In genomic region chr10:92265687-92266258, GRCh38 we compare ENCODE assay signal across 29 cellular contexts. TPM values are rescaled to one million over a fixed set of nuclear protein-coding genes. Genes with fewer than 3 reads are reported as not detected.
DNase-seq lines count a peak whose midpoint lies in the region; ATAC-seq and TF ChIP-seq lines count a peak whose summit lies in the region.
"Had no signal": no experiment of that assay in that cellular context is flagged by ENCODE, and none has a peak within 500 bp of the region (broad histone marks: within the 10 kb centered on the region; RNA-seq: fewer than 3 reads in every experiment).

No MANE protein-coding gene starts in this region.

- TF ChIP-seq CTCF in sigmoid colon (IDR thresholded peaks at IDR 0.05), result no peak
- TF ChIP-seq CTCF in vagina (IDR thresholded peaks at IDR 0.05), result no peak

- H3K27ac ChIP-seq in sigmoid colon, result peak overlapping the region in 3 of 4 donors; percentile 61 to 64 (median 64)
- no peak overlapping the region for H3K27ac ChIP-seq in vagina
- H3K27ac ChIP-seq: BLaER1 treated with 17β-estradiol and CSF1 and Interleukin-3, amounts not matched to agents 10 nM and 100 nM; breast epithelium; skin epidermis had no signal

- no peak for TF ChIP-seq EP300 in sigmoid colon (IDR thresholded peaks at IDR 0.05)

- H3K4me1 ChIP-seq in sigmoid colon (peaks cover 0 to 27% (median 23%) of the 10 kb centered on the region in 4 donors), HAP-1 (no peaks in the 10 kb centered on the region), vagina (peaks cover 4% of the 10 kb centered on the region)
- H3K4me1 ChIP-seq: breast epithelium had no signal

- ATAC-seq in GM18511 (IDR thresholded peaks at IDR 0.05; ENCODE audit: unreplicated experiment) (peak; percentile 70), HG02571 (IDR thresholded peaks at IDR 0.05; ENCODE audit: unreplicated experiment) (peak; percentile 54), HG02970 (IDR thresholded peaks at IDR 0.05; ENCODE audit: low FRiP score, unreplicated experiment) (no peak)
- ATAC-seq: activated T-helper 17 cell treated with anti-CD3 and anti-CD28 coated beads, Interleukin-2, amount 50 U/mL, for 72 hours; natural killer cell had no signal

- peak; percentile 89 for DNase-seq in NCI-H82 (lab: John Stamatoyannopoulos, UW)
- DNase-seq in sigmoid colon, result no peak
- no peak for DNase-seq in NCI-H2196 treated with DMSO at 0.1 percent for 48 hours (lab: John Stamatoyannopoulos, UW; ENCODE audit: unreplicated experiment)
- no peak for DNase-seq in HAP-1 (ENCODE audit: low spot score in 2 of 2)
- no peak for DNase-seq in vagina (ENCODE audit: extremely low spot score in 2 of 2)
- DNase-seq: ACHN; activated CD4-positive, alpha-beta T cell treated with anti-CD3 and anti-CD28 coated beads, Interleukin-2, amount 50 U/mL, for 4 hours; activated naive CD4-positive, alpha-beta T cell treated with anti-CD3 and anti-CD28 coated beads, Interleukin-2, amount 50 U/mL, for 16 hours; amygdala; DMS53; effector memory CD4-positive, alpha-beta T cell; H9; islet precursor cell; natural killer cell; NCI-H1092; NCI-H187 treated with DMSO at 0.1 percent for 48 hours; NCI-H345; NCI-H748 treated with DMSO at 0.1 percent for 48 hours; occipital lobe; OCI-M1; T-helper 1 cell; trophoblast cell had no signal

- H3K27me3 ChIP-seq in sigmoid colon (no peaks in the 10 kb centered on the region), HAP-1 (ENCODE audit: low read depth) (no peaks in the 10 kb centered on the region), vagina (no peaks in the 10 kb centered on the region)
- H3K27me3 ChIP-seq: BLaER1 treated with 17β-estradiol and CSF1 and Interleukin-3, amounts not matched to agents 10 nM and 100 nM; breast epithelium had no signal

- in situ Hi-C loops in HAP-1 (cut with MboI; ENCODE audit: low sequenced_read_pairs), result no loop called here

- intact Hi-C loops in sigmoid colon (cut with DNase I) (no loop called here), vagina (cut with DNase I) (no loop called here)

- H3K36me3 ChIP-seq in sigmoid colon, result no peaks in the 10 kb centered on the region
- H3K36me3 ChIP-seq in HAP-1 (replicated peaks), result no peaks in the 10 kb centered on the region
- H3K36me3 ChIP-seq in vagina, result no peaks in the 10 kb centered on the region
- H3K36me3 ChIP-seq: breast epithelium had no signal

- 74 to 88% methylated on average over 2 of the region's 2 CpGs for WGBS in sigmoid colon, 2 donors

- no peak for TF ChIP-seq POLR2A in sigmoid colon (IDR thresholded peaks at IDR 0.05)
- TF ChIP-seq POLR2A in vagina (IDR thresholded peaks at IDR 0.05), result no peak

- H3K4me3 ChIP-seq in sigmoid colon (no peak overlapping the region), HAP-1 (no peak overlapping the region), vagina (no peak overlapping the region)
- H3K4me3 ChIP-seq: BLaER1 treated with 17β-estradiol and CSF1 and Interleukin-3, amounts not matched to agents 10 nM and 100 nM; breast epithelium; skin epidermis had no signal

- no peaks in the 10 kb centered on the region for H3K9me3 ChIP-seq in sigmoid colon
- H3K9me3 ChIP-seq in HAP-1, result no peaks in the 10 kb centered on the region
- no peaks in the 10 kb centered on the region for H3K9me3 ChIP-seq in vagina
- H3K9me3 ChIP-seq: breast epithelium had no signal

RNA-seq across cellular contexts. Expression of gene CPEB3, which starts 25.1 kb away (rescaled TPM):
- total RNA-seq in sigmoid colon (1 to 10 TPM; 6.6 to 7.7 (median 7.3) TPM), vagina (8.8 TPM)
- polyA plus RNA-seq in sigmoid colon, result 1 to 10 TPM; 1.6 to 2.3 (median 1.8) TPM

RNA-seq across cellular contexts. Expression of gene MARCHF5, which starts 25.2 kb away (rescaled TPM):
- 10 to 100 TPM in 3 of 4 donors, 1 to 10 TPM in 1; 9.5 to 23.5 (median 16.7) TPM for total RNA-seq in sigmoid colon
- polyA plus RNA-seq in sigmoid colon, result 10 to 100 TPM; 15.0 to 30.5 (median 19.0) TPM
- total RNA-seq in vagina, result 18.9 TPM
